1 cellular context compared by ENCODE assay signal in genomic region chr2:46849741-46850474, GRCh38.
A peak's percentile ranks its signal among the peaks of the same experiment; 100 is the strongest.
TF ChIP-seq lines count a peak whose summit lies in the region.

No MANE protein-coding gene starts in this region.

TF ChIP-seq in HepG2, 621 proteins besides CTCF, POLR2A, EP300 and RAD21 (continued from another document and continues in another):
- TF ChIP-seq ZBTB26 (CRISPR knock-in tag; IDR thresholded peaks at IDR 0.05; ENCODE audit: borderline replicate concordance) (no peak), NR1H2 (CRISPR knock-in tag; IDR thresholded peaks at IDR 0.05; ENCODE audit: borderline replicate concordance, low read depth) (no peak), KDM4B (CRISPR knock-in tag; IDR thresholded peaks at IDR 0.05) (no peak), HNRNPH1 (optimal IDR thresholded peaks at IDR 0.05; ENCODE audit: low read depth, low read length) (no peak), PLSCR1 (CRISPR knock-in tag; IDR thresholded peaks at IDR 0.05; ENCODE audit: borderline replicate concordance) (no peak), ZNF280D (CRISPR knock-in tag; IDR thresholded peaks at IDR 0.05) (no peak), DNMT1 (CRISPR knock-in tag; IDR thresholded peaks at IDR 0.05) (no peak), TRAFD1 (CRISPR knock-in tag; IDR thresholded peaks at IDR 0.05; ENCODE audit: borderline replicate concordance) (no peak), SOX13 (IDR thresholded peaks at IDR 0.05) (no peak), SOX13 (CRISPR knock-in tag; conservative IDR thresholded peaks at IDR 0.05 in 1 of 2, IDR thresholded peaks at IDR 0.05 in 1 of 2) (no peak), ZNF550 (CRISPR knock-in tag; IDR thresholded peaks at IDR 0.05; ENCODE audit: borderline replicate concordance) (no peak), ZNF441 (CRISPR knock-in tag; IDR thresholded peaks at IDR 0.05; ENCODE audit: borderline replicate concordance) (no peak), ZBTB44 (CRISPR knock-in tag; IDR thresholded peaks at IDR 0.05) (no peak), ZNF160 (CRISPR knock-in tag; IDR thresholded peaks at IDR 0.05) (no peak), PRMT3 (CRISPR knock-in tag; IDR thresholded peaks at IDR 0.05; ENCODE audit: borderline replicate concordance, low read depth) (no peak), ERF (CRISPR knock-in tag; IDR thresholded peaks at IDR 0.05) (0 out of 2 replicates have a peak, but pooled peaks have one; percentile 22), MAFG (CRISPR knock-in tag; IDR thresholded peaks at IDR 0.05) (peak; percentile 87), ZNF605 (CRISPR knock-in tag; IDR thresholded peaks at IDR 0.05) (no peak), SAP130 (CRISPR knock-in tag; IDR thresholded peaks at IDR 0.05; ENCODE audit: low read depth) (peak; percentile 49; the same call in 1 of the 2 replicates), FOXO1 (CRISPR knock-in tag; IDR thresholded peaks at IDR 0.05) (0 out of 2 replicates have a peak, but pooled peaks have one; percentile 13), TAF1 (CRISPR knock-in tag; IDR thresholded peaks at IDR 0.05) (no peak), PAF1 (CRISPR knock-in tag; IDR thresholded peaks at IDR 0.05) (no peak), MAFF (IDR thresholded peaks at IDR 0.05; ENCODE audit: low read depth, low read length) (peak; percentile 67; the same call in 1 of the 2 replicates), KIAA2018 (CRISPR knock-in tag; IDR thresholded peaks at IDR 0.05; ENCODE audit: borderline replicate concordance) (no peak), POLR2AphosphoS2 (IDR thresholded peaks at IDR 0.05; ENCODE audit: low read depth, low read length) (no peak), ZNF292 (CRISPR knock-in tag; IDR thresholded peaks at IDR 0.05; ENCODE audit: borderline replicate concordance, low read depth) (peak; percentile 38; the same call in 1 of the 2 replicates), ISX (CRISPR knock-in tag; conservative IDR thresholded peaks at IDR 0.05) (no peak), MXD1 (CRISPR knock-in tag; IDR thresholded peaks at IDR 0.05) (no peak), ZNF709 (CRISPR knock-in tag; IDR thresholded peaks at IDR 0.05) (no peak), ZNF530 (CRISPR knock-in tag; IDR thresholded peaks at IDR 0.05; ENCODE audit: low read depth) (no peak), ZMYM2 (CRISPR knock-in tag; IDR thresholded peaks at IDR 0.05) (0 out of 2 replicates have a peak, but pooled peaks have one; percentile 34), ZBTB33 (CRISPR knock-in tag; IDR thresholded peaks at IDR 0.05) (no peak), YY1 (IDR thresholded peaks at IDR 0.05; ENCODE audit: insufficient read depth, insufficient replicate concordance, low read depth, low read length) (peak; percentile 25), ZNF253 (CRISPR knock-in tag; IDR thresholded peaks at IDR 0.05; ENCODE audit: borderline replicate concordance) (no peak), PATZ1 (CRISPR knock-in tag; IDR thresholded peaks at IDR 0.05) (no peak)
